In genomic region chr16:29790949-29791844, GRCh38 we compare ENCODE assay signal across 1 cellular context.
TF ChIP-seq lines count a peak whose summit lies in the region.

No MANE protein-coding gene starts in this region.

TF ChIP-seq in GM23338, 12 proteins besides CTCF, POLR2A, EP300 and RAD21 (continued from another document):
- TF ChIP-seq ZNF462 (CRISPR knock-in tag; IDR thresholded peaks at IDR 0.05) (no peak), POLR2AphosphoS5 (IDR thresholded peaks at IDR 0.05; ENCODE audit: low read depth) (no peak), ZNF114 (CRISPR knock-in tag; IDR thresholded peaks at IDR 0.05) (no peak), CREB1 (CRISPR knock-in tag; IDR thresholded peaks at IDR 0.05; ENCODE audit: low read depth) (no peak), REST (IDR thresholded peaks at IDR 0.05; ENCODE audit: unreplicated experiment) (no peak)
